In genomic region chr11:72617080-72617744, GRCh38 we compare ENCODE assay signal across 12 cellular contexts. TPM values are rescaled to one million over a fixed set of nuclear protein-coding genes. Genes with fewer than 3 reads are reported as not detected.
DNase-seq lines count a peak whose midpoint lies in the region; ATAC-seq and TF ChIP-seq lines count a peak whose summit lies in the region.
"Had no signal": no experiment of that assay in that cellular context is flagged by ENCODE, and none has a peak within 500 bp of the region (broad histone marks: within the 10 kb centered on the region; RNA-seq: fewer than 3 reads in every experiment).

No MANE protein-coding gene starts in this region.

- H3K23ac ChIP-seq in IMR-90 (ENCODE audit: low read depth, low read length): no peak overlapping the region

- no peak for TF ChIP-seq RAD21 in IMR-90 (IDR thresholded peaks at IDR 0.05; ENCODE audit: low read length)

- DNase-seq in IMR-90 (peak; percentile 3), body of pancreas (peak in 1 of 4 donors; percentile 32), left kidney (ENCODE audit: low read depth, low spot score) (peak; percentile 46), NCI-H526 treated with DMSO at 0.1 percent for 48 hours (lab: John Stamatoyannopoulos, UW) (no peak), activated T-cell treated with anti-CD3 and anti-CD28 coated beads for 4 hours (no peak), cerebellar cortex (ENCODE audit: low spot score) (no peak), NCI-H510A treated with DMSO at 0.1 percent for 48 hours (lab: John Stamatoyannopoulos, UW) (no peak)
- DNase-seq: activated B cell treated with CpG ODN at 0.5 μM for 24 hours; activated naive CD4-positive, alpha-beta T cell treated with anti-CD3 and anti-CD28 coated beads, Interleukin-2, amount 50 U/mL, for 16 hours had no signal

- WGBS in IMR-90 (ENCODE audit: extremely low coverage in 2 of 2, insufficient read length in 1 of 2), 2 experiments: 7% methylated on average over 3 of the region's 11 CpGs; no CpG with 5 or more reads in 1 of the 2 experiments
- WGBS in body of pancreas, 2 donors: 72 to 73% methylated on average over 3 to 11 of the region's 11 CpGs

- no peak overlapping the region for H2AK9ac ChIP-seq in IMR-90 (replicated peaks; ENCODE audit: low read depth, low read length, poor library complexity)

- CTCF ChIA-PET in IMR-90 (lab: Yijun Ruan, JAX): interaction anchor here (0.6 kb wide), 1 partner anchor 14 kb away, joined by 3 read pairs; no protein-coding TSS in a partner anchor

- no peak overlapping the region for H2BK20ac ChIP-seq in IMR-90 (ENCODE audit: low read depth, low read length)

- H4K5ac ChIP-seq in IMR-90 (ENCODE audit: low read depth, low read length): no peak overlapping the region

- no TSS peak for BruUV-seq in IMR-90 (replicated peaks; lab: Mats Ljungman, UMichigan)

- intact Hi-C loops in IMR-90 (cut with micrococcal nuclease) (no loop called here), body of pancreas (cut with DNase I) (no loop called here)

- H3K4me2 ChIP-seq in IMR-90 (ENCODE audit: low read depth, low read length): no peak overlapping the region

- H3K4me1 ChIP-seq in IMR-90 (ENCODE audit: control insufficient read depth, insufficient read depth, low read length): no peaks in the 10 kb centered on the region
- H3K4me1 ChIP-seq in body of pancreas: no peaks in the 10 kb centered on the region
- peaks cover 14 to 42% (median 29%) of the 10 kb centered on the region in 3 donors for H3K4me1 ChIP-seq in skeletal muscle tissue (ENCODE audit: control insufficient read depth in 3 of 3, insufficient read depth in 3 of 3, low read length in 3 of 3)

- dilution Hi-C loops in IMR-90 (cut with HindIII; ENCODE audit: low sequenced_read_pairs, unreplicated experiment): no loop called here

- H2BK120ac ChIP-seq in IMR-90 (ENCODE audit: low read depth, low read length): no peak overlapping the region

- no peaks in the 10 kb centered on the region for H3K9me1 ChIP-seq in IMR-90 (ENCODE audit: insufficient read depth, low read length)

- no peak overlapping the region for H3K4ac ChIP-seq in IMR-90 (ENCODE audit: low read depth, low read length)

- H3K27me3 ChIP-seq in IMR-90 (ENCODE audit: control insufficient read depth, insufficient read depth, low read length): peaks cover 83% of the 10 kb centered on the region
- no peaks in the 10 kb centered on the region for H3K27me3 ChIP-seq in body of pancreas
- H3K27me3 ChIP-seq in skeletal muscle tissue (ENCODE audit: control insufficient read depth in 3 of 3, insufficient read depth in 3 of 3, low read length in 3 of 3): peaks cover 0 to 9% (median 3%) of the 10 kb centered on the region in 3 donors

- no peak for TF ChIP-seq POLR2A in IMR-90 (IDR thresholded peaks at IDR 0.05; ENCODE audit: low read depth, low read length)
- TF ChIP-seq POLR2A in body of pancreas (IDR thresholded peaks at IDR 0.05): no peak

- no peaks in the 10 kb centered on the region for H4K20me1 ChIP-seq in IMR-90 (ENCODE audit: insufficient read depth, low read length)

- H3K4me3 ChIP-seq in IMR-90 (ENCODE audit: insufficient read depth, low read depth, low read length): no peak overlapping the region
- H3K4me3 ChIP-seq in body of pancreas: no peak overlapping the region
- H3K4me3 ChIP-seq in skeletal muscle tissue (ENCODE audit: low read length in 3 of 3): no peak overlapping the region
- H3K4me3 ChIP-seq: suprapubic skin had no signal

- ATAC-seq in IMR-90 (ENCODE audit: low read depth): peak; percentile 78
- peak; percentile 34 for ATAC-seq in body of pancreas

- H4K91ac ChIP-seq in IMR-90 (ENCODE audit: insufficient read depth, low read depth, low read length): no peak overlapping the region

- TF ChIP-seq CTCF in IMR-90 (conservative IDR thresholded peaks at IDR 0.05; ENCODE audit: low read depth, low read length) (no peak), body of pancreas (IDR thresholded peaks at IDR 0.05) (no peak)

- H3K36me3 ChIP-seq in IMR-90 (ENCODE audit: control insufficient read depth, insufficient read depth, low read length) (no peaks in the 10 kb centered on the region), body of pancreas (replicated peaks in 1 of 2; ENCODE audit: insufficient read depth in 1 of 2, low read depth in 2 of 2) (no peaks in the 10 kb centered on the region), skeletal muscle tissue (ENCODE audit: control insufficient read depth in 3 of 3, insufficient read depth in 3 of 3, low read length in 3 of 3) (no peaks in the 10 kb centered on the region)
- H3K36me3 ChIP-seq: suprapubic skin had no signal

- H2BK15ac ChIP-seq in IMR-90 (ENCODE audit: low read depth, low read length): no peak overlapping the region

- no peak overlapping the region for H4K8ac ChIP-seq in IMR-90 (ENCODE audit: low read depth in 2 of 2, low read length in 2 of 2)

- H3K18ac ChIP-seq in IMR-90 (ENCODE audit: low read depth, low read length): no peak overlapping the region

- no peaks in the 10 kb centered on the region; the same call in 1 of the 2 replicates for H3K9me3 ChIP-seq in IMR-90 (ENCODE audit: control insufficient read depth, insufficient read depth, low read length)
- H3K9me3 ChIP-seq in body of pancreas: no peaks in the 10 kb centered on the region
- no peaks in the 10 kb centered on the region for H3K9me3 ChIP-seq in skeletal muscle tissue (ENCODE audit: control insufficient read depth in 3 of 3, low read length in 3 of 3)
- H3K9me3 ChIP-seq: suprapubic skin had no signal

- no peak overlapping the region for H2AFZ ChIP-seq in IMR-90 (replicated peaks; ENCODE audit: low read length, poor library complexity)

- H3K56ac ChIP-seq in IMR-90 (ENCODE audit: extremely low read depth, insufficient read depth, low read length): no peak overlapping the region

- H2BK5ac ChIP-seq in IMR-90 (ENCODE audit: low read depth, low read length, poor library complexity, severe bottlenecking): no peak overlapping the region

- H2AK5ac ChIP-seq in IMR-90 (ENCODE audit: low read depth, low read length): no peak overlapping the region

- in situ Hi-C loops in IMR-90 (cut with MboI; ENCODE audit: low sequenced_read_pairs): no loop called here

- no peak overlapping the region for H3K14ac ChIP-seq in IMR-90 (replicated peaks; ENCODE audit: low read depth, low read length)

- H3K9ac ChIP-seq in IMR-90 (ENCODE audit: low read depth, low read length): no peak overlapping the region
- H3K9ac ChIP-seq in skeletal muscle tissue (ENCODE audit: low read depth in 1 of 3, low read length in 3 of 3): peak overlapping the region in 2 of 3 donors; percentile 10 to 50

- H3K27ac ChIP-seq in IMR-90 (ENCODE audit: insufficient read depth, low read length) (no peak overlapping the region), body of pancreas (no peak overlapping the region), skeletal muscle tissue (ENCODE audit: low read depth, low read length) (peak overlapping the region; percentile 49)
- H3K27ac ChIP-seq: epithelial cell of prostate, suprapubic skin had no signal

- POLR2A ChIA-PET in IMR-90 (lab: Charles Lee; ENCODE audit: unreplicated experiment): no interaction called here

- H3K79me1 ChIP-seq in IMR-90 (ENCODE audit: low read depth in 1 of 2, low read length in 2 of 2): no peaks in the 10 kb centered on the region

TF ChIP-seq in IMR-90, 13 proteins besides CTCF, POLR2A, EP300 and RAD21:
- no peak for TF ChIP-seq FOS (IDR thresholded peaks at IDR 0.05; ENCODE audit: low read depth, low read length)

RNA-seq across cellular contexts. Expression of gene PDE2A, which starts 57.0 kb away (rescaled TPM):
- not detected in 2 replicates for total RNA-seq in IMR-90 (2012; rRNA removed)
- 0.02 and 0.06 TPM in 2 replicates for polyA plus RNA-seq in IMR-90 (2012; rRNA removed)
- 0.01 and 0.22 TPM in 2 replicates for polyA plus RNA-seq in IMR-90 (2012; cell fraction: cytosol; rRNA removed)
- 0.17 and 0.21 TPM in 2 replicates for polyA plus RNA-seq in IMR-90 (2012; cell fraction: nucleus; rRNA removed; ENCODE audit: low replicate concordance)
- total RNA-seq in body of pancreas: 10 to 100 TPM in 1 of 2 donors, 1 to 10 TPM in 1; 7.0 to 29.3 TPM
- 12.0 TPM for total RNA-seq in skeletal muscle tissue

Comparison
In these comparisons a context has a peak if more than half of its experiments do, and no peak if none do; other contexts are left out.
1. DNase-seq: peak in IMR-90 (single experiment) and left kidney (single experiment); none in NCI-H526 treated with DMSO at 0.1 percent for 48 hours (single experiment), activated T-cell treated with anti-CD3 and anti-CD28 coated beads for 4 hours (single experiment), cerebellar cortex (single experiment) and NCI-H510A treated with DMSO at 0.1 percent for 48 hours (single experiment).